ENCODE assay signal across 15 cellular contexts in genomic region chr11:116640641-116641402, GRCh38.
"Had no signal": no experiment of that assay in that cellular context is flagged by ENCODE, and none has a peak within 500 bp of the region (broad histone marks: within the 10 kb centered on the region; RNA-seq: fewer than 3 reads in every experiment).

No MANE protein-coding gene starts in this region.

- FAIRE-seq: endometrium, islet of Langerhans had no signal

- DNase-seq: activated naive CD4-positive, alpha-beta T cell treated with anti-CD3 and anti-CD28 coated beads, Interleukin-2, amount 50 U/mL, for 16 hours; midbrain had no signal

- H3K36me3 Mint-ChIP-seq: WTC11 had no signal

- H2AFZ ChIP-seq: parathyroid adenoma had no signal

- H3K79me2 ChIP-seq: parathyroid adenoma had no signal

- H3K36me3 ChIP-seq: adrenal gland, cardiac muscle cell, upper lobe of left lung had no signal

- H3K4me1 ChIP-seq: adrenal gland, parathyroid adenoma, testis, upper lobe of left lung had no signal

- H3K27ac Mint-ChIP-seq: activated CD4-positive, alpha-beta T cell treated with anti-CD3 and anti-CD28 coated beads, Interleukin-2, amount 10 ng/mL, durations not matched to agents 7 days and 5 days; activated T-helper 2 cell treated with anti-CD3 and anti-CD28 coated beads, Interferon-gamma antibody, Interleukin-2, Interleukin-4, amounts not matched to agents 10 μg/mL and 5 μg/mL and 100 μg/mL, durations not matched to agents 14 hours and 24 hours and 36 hours; stimulated activated naive CD8-positive, alpha-beta T cell treated with anti-CD3 and anti-CD28 coated beads, Interleukin-15, amount 100 ng/mL, for 72 hours; WTC11 had no signal

- H3K27ac ChIP-seq: adrenal gland, cardiac muscle cell, dorsolateral prefrontal cortex, parathyroid adenoma, testis, upper lobe of left lung had no signal

- H3K9me3 ChIP-seq: adrenal gland, testis, upper lobe of left lung had no signal

- H3K27me3 ChIP-seq: adrenal gland, testis, upper lobe of left lung had no signal

- H3K4me3 ChIP-seq: adrenal gland, cardiac muscle cell, dorsolateral prefrontal cortex, lung, testis, upper lobe of left lung had no signal

- H3K9me3 Mint-ChIP-seq: activated CD4-positive, alpha-beta T cell treated with anti-CD3 and anti-CD28 coated beads, Interleukin-2, amount 10 ng/mL, durations not matched to agents 7 days and 5 days; activated T-helper 2 cell treated with anti-CD3 and anti-CD28 coated beads, Interferon-gamma antibody, Interleukin-2, Interleukin-4, amounts not matched to agents 10 μg/mL and 5 μg/mL and 100 μg/mL, durations not matched to agents 14 hours and 24 hours and 36 hours; stimulated activated naive CD8-positive, alpha-beta T cell treated with anti-CD3 and anti-CD28 coated beads, Interleukin-15, amount 100 ng/mL, for 72 hours had no signal

- H3K9ac ChIP-seq: parathyroid adenoma had no signal

- H3K4me1 Mint-ChIP-seq: activated CD4-positive, alpha-beta T cell treated with anti-CD3 and anti-CD28 coated beads, Interleukin-2, amount 10 ng/mL, durations not matched to agents 7 days and 5 days; stimulated activated naive CD8-positive, alpha-beta T cell treated with anti-CD3 and anti-CD28 coated beads, Interleukin-15, amount 100 ng/mL, for 72 hours had no signal

- H3K4me3 Mint-ChIP-seq: activated CD4-positive, alpha-beta T cell treated with anti-CD3 and anti-CD28 coated beads, Interleukin-2, amount 10 ng/mL, durations not matched to agents 7 days and 5 days; stimulated activated naive CD8-positive, alpha-beta T cell treated with anti-CD3 and anti-CD28 coated beads, Interleukin-15, amount 100 ng/mL, for 72 hours; WTC11 had no signal
